Comparison of ENCODE assay signal across 8 cellular contexts in genomic region chr1:11979818-11980675, GRCh38. TPM values are rescaled to one million over a fixed set of nuclear protein-coding genes. Genes with fewer than 3 reads are reported as not detected.
DNase-seq lines count a peak whose midpoint lies in the region; ATAC-seq and TF ChIP-seq lines count a peak whose summit lies in the region.

Gene MFN2, plus strand, starts transcription at chr1:11980444. Its CDS starts 8,725 bp downstream, at chr1:11989169.

- no peaks in the 10 kb centered on the region for H3K27me3 ChIP-seq in left ventricle myocardium inferior (ENCODE audit: low read depth)
- H3K27me3 ChIP-seq in prostate gland (replicated peaks; ENCODE audit: insufficient read depth), result no peaks in the 10 kb centered on the region

- DNase-seq in NCI-H1694 treated with DMSO at 0.1 percent for 48 hours (lab: John Stamatoyannopoulos, UW) (peak; percentile 94), T-helper 17 cell (peak; percentile 85 to 86 (median 86)), amygdala (lab: John Stamatoyannopoulos, UW) (peak; percentile 57 to 100 (median 94)), left ventricle myocardium inferior (peak; percentile 97), prostate gland (ENCODE audit: low spot score) (peak; percentile 90)

- H3K27ac Mint-ChIP-seq in T-helper 17 cell, result peak within 1 kb of the TSS; percentile 95

- TF ChIP-seq POLR2A in GM15510 (IDR thresholded peaks at IDR 0.05; ENCODE audit: borderline replicate concordance, extremely low read depth, insufficient read length) (peak; percentile 69), prostate gland (IDR thresholded peaks at IDR 0.05) (peak; percentile 57)

- intact Hi-C loops in left ventricle myocardium inferior (cut with micrococcal nuclease) (no loop called here), prostate gland (cut with DNase I) (loop anchor here (5.0 kb wide), 1 partner anchor 48 kb away; the partner anchor contains the start of gene PLOD1)

- WGBS in prostate gland, result under 1% methylated on average over 75 of the region's 76 CpGs
- WGBS in urinary bladder, result under 1% methylated on average over 76 of the region's 76 CpGs

- peaks cover 45% of the 10 kb centered on the region for H3K36me3 ChIP-seq in left ventricle myocardium inferior
- H3K36me3 ChIP-seq in prostate gland, result no peaks in the 10 kb centered on the region
- H3K36me3 ChIP-seq in urinary bladder (ENCODE audit: insufficient read depth), result peaks cover 2% of the 10 kb centered on the region

- H3K9me3 ChIP-seq in T-helper 17 cell (ENCODE audit: control insufficient read depth, low read length, poor library complexity, severe bottlenecking), result no peaks in the 10 kb centered on the region
- no peaks in the 10 kb centered on the region for H3K9me3 ChIP-seq in left ventricle myocardium inferior (replicated peaks)
- no peaks in the 10 kb centered on the region for H3K9me3 ChIP-seq in prostate gland

- ATAC-seq in HG02885 (IDR thresholded peaks at IDR 0.05; ENCODE audit: poor library complexity, unreplicated experiment), result peak; percentile 90
- peak; percentile 93 for ATAC-seq in T-helper 17 cell

- no peaks in the 10 kb centered on the region for H3K36me3 Mint-ChIP-seq in T-helper 17 cell (ENCODE audit: low read depth)

- H3K27ac ChIP-seq in left ventricle myocardium inferior (replicated peaks) (peak within 1 kb of the TSS; percentile 97), prostate gland (peak within 1 kb of the TSS; percentile 89 to 91), urinary bladder (ENCODE audit: low read depth) (peak within 1 kb of the TSS; percentile 94)

- no peaks in the 10 kb centered on the region for H3K27me3 Mint-ChIP-seq in T-helper 17 cell

- TF ChIP-seq CTCF in left ventricle myocardium inferior (IDR thresholded peaks at IDR 0.05; ENCODE audit: borderline replicate concordance) (no peak), prostate gland (IDR thresholded peaks at IDR 0.05) (peak in 1 of 4 experiments; percentile 21)

- peaks cover 37% of the 10 kb centered on the region for H3K4me1 Mint-ChIP-seq in T-helper 17 cell

- H3K4me3 Mint-ChIP-seq in T-helper 17 cell, result peak within 1 kb of the TSS; percentile 95

- H3K4me3 ChIP-seq in left ventricle myocardium inferior, result peak within 1 kb of the TSS; percentile 91
- peak within 1 kb of the TSS; percentile 53 to 79 for H3K4me3 ChIP-seq in prostate gland
- peak within 1 kb of the TSS; percentile 69 for H3K4me3 ChIP-seq in urinary bladder (ENCODE audit: low read depth, low read length)

- H3K4me1 ChIP-seq in left ventricle myocardium inferior (peaks cover 67% of the 10 kb centered on the region), prostate gland (replicated peaks) (peaks cover 13% of the 10 kb centered on the region), urinary bladder (ENCODE audit: insufficient read depth) (no peaks in the 10 kb centered on the region)

RNA-seq across cellular contexts. Expression of gene MFN2, which starts in this region (rescaled TPM):
- total RNA-seq in T-helper 17 cell (10 to 100 TPM; 34.7 to 46.4 TPM), left ventricle myocardium inferior (663 TPM), prostate gland (10 to 100 TPM; 55.0 to 92.4 TPM), urinary bladder (26.6 TPM)
- polyA plus RNA-seq in urinary bladder, result 88.6 TPM

Comparison
In these comparisons a context has a peak if more than half of its experiments do, and no peak if none do; other contexts are left out.
1. Peak in every context shown above with its lines: DNase-seq, ATAC-seq, H3K4me3 ChIP-seq and H3K27ac ChIP-seq.